Comparison of ENCODE assay signal across 7 cellular contexts in the genomic region with DNA sequence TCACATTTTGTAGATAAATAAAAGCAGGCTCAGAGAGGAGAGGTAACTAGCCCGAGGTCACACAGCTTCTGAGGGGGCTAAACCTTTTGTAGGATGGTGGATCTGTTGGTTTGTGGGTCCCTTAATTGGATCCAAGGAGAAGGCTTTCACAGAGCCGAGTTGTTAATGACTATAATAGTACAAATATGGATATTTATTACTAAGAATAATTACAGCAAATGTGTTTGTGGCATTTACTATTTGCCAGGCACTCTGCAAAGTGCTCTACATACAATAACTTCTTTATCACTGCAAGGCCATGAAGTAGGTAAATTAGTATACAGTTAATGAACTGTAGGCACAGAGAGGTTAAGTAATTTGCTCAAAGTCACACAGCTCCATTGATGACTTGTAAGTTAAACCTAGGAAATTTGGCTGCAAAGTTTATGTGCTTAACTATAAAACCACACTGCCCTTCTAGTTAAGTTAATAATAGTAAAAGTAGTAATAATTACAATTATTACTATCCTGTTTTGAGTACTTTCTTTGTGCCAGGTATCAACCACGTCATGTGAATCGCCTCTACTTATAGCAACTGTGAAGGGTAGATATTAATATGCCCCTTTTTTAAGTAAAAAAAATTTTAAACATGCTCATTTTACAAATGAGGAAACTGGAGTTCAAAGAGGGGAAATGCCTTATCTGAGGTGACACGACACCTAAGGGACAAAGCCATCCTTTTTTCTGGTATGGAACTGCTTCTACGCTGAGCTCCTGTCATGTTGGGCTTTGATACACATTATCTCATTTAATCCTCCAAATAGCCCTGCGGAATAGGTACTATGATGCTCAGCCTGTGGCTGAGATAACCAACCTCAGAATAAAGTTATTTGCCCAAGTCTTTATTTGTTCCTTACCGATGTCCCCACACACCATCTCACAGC. TPM values are rescaled to one million over a fixed set of nuclear protein-coding genes. Genes with fewer than 3 reads are reported as not detected.
A peak's percentile ranks its signal among the peaks of the same experiment; 100 is the strongest.
DNase-seq lines count a peak whose midpoint lies in the region; ATAC-seq and TF ChIP-seq lines count a peak whose summit lies in the region.

No MANE protein-coding gene starts in this region.

- no peaks in the 10 kb centered on the region for H3K27me3 ChIP-seq in HUES64 (ENCODE audit: insufficient read depth, low read length)

- TF ChIP-seq CTCF in activated CD8-positive, alpha-beta T cell treated with anti-CD3 and anti-CD28 coated beads for 36 hours (IDR thresholded peaks at IDR 0.05) = no peak

- no peaks in the 10 kb centered on the region for H3K9me3 Mint-ChIP-seq in activated CD8-positive, alpha-beta T cell treated with anti-CD3 and anti-CD28 coated beads for 36 hours
- H3K9me3 Mint-ChIP-seq in stimulated activated naive CD8-positive, alpha-beta T cell treated with anti-CD3 and anti-CD28 coated beads, Interleukin-15, amount 100 ng/mL, for 72 hours = no peaks in the 10 kb centered on the region

- no peaks in the 10 kb centered on the region for H3K9me3 ChIP-seq in HUES64 (ENCODE audit: insufficient read depth, low read depth, low read length)

- H3K36me3 Mint-ChIP-seq in activated CD8-positive, alpha-beta T cell treated with anti-CD3 and anti-CD28 coated beads for 36 hours (ENCODE audit: low read depth) = peaks cover 34% of the 10 kb centered on the region

- H3K27ac Mint-ChIP-seq in activated CD8-positive, alpha-beta T cell treated with anti-CD3 and anti-CD28 coated beads for 36 hours = peak overlapping the region; percentile 88
- peak overlapping the region in 1 of 2 donors; percentile 83 for H3K27ac Mint-ChIP-seq in stimulated activated naive CD8-positive, alpha-beta T cell treated with anti-CD3 and anti-CD28 coated beads, Interleukin-15, amount 100 ng/mL, for 72 hours

- H3K4me3 Mint-ChIP-seq in activated CD8-positive, alpha-beta T cell treated with anti-CD3 and anti-CD28 coated beads for 36 hours = peak overlapping the region; percentile 92
- peak overlapping the region; percentile 93 to 99 for H3K4me3 Mint-ChIP-seq in stimulated activated naive CD8-positive, alpha-beta T cell treated with anti-CD3 and anti-CD28 coated beads, Interleukin-15, amount 100 ng/mL, for 72 hours

- POLR2A ChIA-PET in activated CD8-positive, alpha-beta T cell treated with anti-CD3 and anti-CD28 coated beads for 36 hours (lab: Charles Lee) = interaction anchor here (0.6 to 13.9 kb wide), 12 partner anchors 7 to 153 kb away, joined by 3 to 434 read pairs (median 16); no protein-coding TSS in a partner anchor

- no peak for DNase-seq in activated CD8-positive, alpha-beta T cell treated with anti-CD3 and anti-CD28 coated beads for 36 hours
- no peak for DNase-seq in stimulated activated naive CD8-positive, alpha-beta T cell treated with anti-CD3 and anti-CD28 coated beads, Interleukin-15, amount 100 ng/mL, for 72 hours
- DNase-seq in NCI-H187 treated with DMSO at 0.1 percent for 48 hours (lab: John Stamatoyannopoulos, UW) = no peak
- DNase-seq in MV-4-11 (lab: John Stamatoyannopoulos, UW) = no peak

- H3K36me3 ChIP-seq in HUES64 (ENCODE audit: insufficient read depth, low read length) = peaks cover 15% of the 10 kb centered on the region

- 83% methylated on average over 5 of the region's 8 CpGs for WGBS in HUES64

- H3K27me3 Mint-ChIP-seq in activated CD8-positive, alpha-beta T cell treated with anti-CD3 and anti-CD28 coated beads for 36 hours = no peaks in the 10 kb centered on the region
- H3K27me3 Mint-ChIP-seq in stimulated activated naive CD8-positive, alpha-beta T cell treated with anti-CD3 and anti-CD28 coated beads, Interleukin-15, amount 100 ng/mL, for 72 hours = no peaks in the 10 kb centered on the region

- no peak overlapping the region; the same call in 1 of the 2 replicates for H3K9ac ChIP-seq in HUES64 (ENCODE audit: low read depth, low read length)

- intact Hi-C loops in activated CD8-positive, alpha-beta T cell treated with anti-CD3 and anti-CD28 coated beads for 36 hours (cut with micrococcal nuclease) = loop anchor here (5.0 kb wide), 1 partner anchor 70 kb away; no protein-coding TSS in a partner anchor

- CTCF ChIA-PET in activated CD8-positive, alpha-beta T cell treated with anti-CD3 and anti-CD28 coated beads for 36 hours (lab: Charles Lee) = interaction anchor here (0.9 to 12.3 kb wide), 8 partner anchors 9 to 636 kb away, joined by 3 to 148 read pairs (median 4); no protein-coding TSS in a partner anchor

- H3K4me3 ChIP-seq in HUES64 (ENCODE audit: low read length) (peak overlapping the region; percentile 52), iPS-11a (ENCODE audit: low read depth, low read length) (peak overlapping the region; percentile 35)

- no peak overlapping the region for H3K27ac ChIP-seq in HUES64 (ENCODE audit: low read depth, low read length)

- no peak for ATAC-seq in activated CD8-positive, alpha-beta T cell treated with anti-CD3 and anti-CD28 coated beads for 36 hours
- ATAC-seq in stimulated activated naive CD8-positive, alpha-beta T cell treated with anti-CD3 and anti-CD28 coated beads, Interleukin-15, amount 100 ng/mL, for 72 hours = no peak
- ATAC-seq in HG03175 (IDR thresholded peaks at IDR 0.05; ENCODE audit: unreplicated experiment) = no peak

- peaks cover 61% of the 10 kb centered on the region for H3K4me1 Mint-ChIP-seq in activated CD8-positive, alpha-beta T cell treated with anti-CD3 and anti-CD28 coated beads for 36 hours (ENCODE audit: low read depth)
- peaks cover 62% of the 10 kb centered on the region for H3K4me1 Mint-ChIP-seq in stimulated activated naive CD8-positive, alpha-beta T cell treated with anti-CD3 and anti-CD28 coated beads, Interleukin-15, amount 100 ng/mL, for 72 hours

- H3K4me1 ChIP-seq in HUES64 (ENCODE audit: insufficient read depth, low read length) = peaks cover 30% of the 10 kb centered on the region

RNA-seq across cellular contexts. Expression of a gene that starts 8.4 kb away (rescaled TPM):
- polyA plus RNA-seq in HUES64 (2013, experiment 1 of 2) = 2.3 TPM
- 2.5 TPM for polyA plus RNA-seq in HUES64 (2013, experiment 2 of 2)
- total RNA-seq in activated CD8-positive, alpha-beta T cell treated with anti-CD3 and anti-CD28 coated beads for 36 hours = 100 to 1,000 TPM; 456 to 470 TPM
